38 cellular contexts compared by ENCODE assay signal in genomic region chr9:72911247-72911775, GRCh38. TPM values are rescaled to one million over a fixed set of nuclear protein-coding genes. Genes with fewer than 3 reads are reported as not detected.
A peak's percentile ranks its signal among the peaks of the same experiment; 100 is the strongest.
DNase-seq lines count a peak whose midpoint lies in the region; ATAC-seq, FAIRE-seq and TF ChIP-seq lines count a peak whose summit lies in the region.
"Had no signal": no experiment of that assay in that cellular context is flagged by ENCODE, and none has a peak within 500 bp of the region (broad histone marks: within the 10 kb centered on the region; RNA-seq: fewer than 3 reads in every experiment).

No MANE protein-coding gene starts in this region.

- peak overlapping the region; percentile 80 for H2AFZ ChIP-seq in neural progenitor cell (replicated peaks)

- H3K4me3 Mint-ChIP-seq in neural progenitor cell: no peak overlapping the region
- H3K4me3 Mint-ChIP-seq: B cell; CD14-positive monocyte; CD4-positive, alpha-beta memory T cell; CD4-positive, alpha-beta T cell; CD4-positive, CD25-positive, alpha-beta regulatory T cell; CD8-positive, alpha-beta memory T cell; CD8-positive, alpha-beta T cell had no signal

- TF ChIP-seq RAD21 in A549 (conservative IDR thresholded peaks at IDR 0.05 in 1 of 2, IDR thresholded peaks at IDR 0.05 in 1 of 2): no peak

- no peaks in the 10 kb centered on the region for H3K27me3 ChIP-seq in neural progenitor cell
- H3K27me3 ChIP-seq in testis: no peaks in the 10 kb centered on the region
- H3K27me3 ChIP-seq in tibial nerve: no peaks in the 10 kb centered on the region
- no peaks in the 10 kb centered on the region for H3K27me3 ChIP-seq in right atrium auricular region
- H3K27me3 ChIP-seq: BE2C; BLaER1; BLaER1 treated with 17β-estradiol and CSF1 and Interleukin-3, amounts not matched to agents 10 nM and 100 nM had no signal

- TF ChIP-seq EP300 in A549 (IDR thresholded peaks at IDR 0.05): no peak
- no peak for TF ChIP-seq EP300 in tibial nerve (IDR thresholded peaks at IDR 0.05)

- H3K4me1 ChIP-seq in A549: peaks cover 99% of the 10 kb centered on the region
- H3K4me1 ChIP-seq in neural progenitor cell: peaks cover 7% of the 10 kb centered on the region
- peaks cover 22% of the 10 kb centered on the region for H3K4me1 ChIP-seq in testis
- H3K4me1 ChIP-seq in tibial nerve: peaks cover 0 to 42% (median 8%) of the 10 kb centered on the region in 4 donors
- no peaks in the 10 kb centered on the region for H3K4me1 ChIP-seq in right atrium auricular region
- H3K4me1 ChIP-seq: BE2C; BLaER1; BLaER1 treated with 17β-estradiol and CSF1 and Interleukin-3, amounts not matched to agents 10 nM and 100 nM; Caco-2 had no signal

- H3K27me3 Mint-ChIP-seq in neural progenitor cell (ENCODE audit: insufficient read depth, low read depth): no peaks in the 10 kb centered on the region
- H3K27me3 Mint-ChIP-seq: CD4-positive, alpha-beta T cell had no signal

- H3K36me3 Mint-ChIP-seq in neural progenitor cell: no peaks in the 10 kb centered on the region
- H3K36me3 Mint-ChIP-seq: CD4-positive, alpha-beta memory T cell; CD4-positive, CD25-positive, alpha-beta regulatory T cell; CD8-positive, alpha-beta memory T cell; CD8-positive, alpha-beta T cell had no signal

- H3K36me3 ChIP-seq in neural progenitor cell (no peaks in the 10 kb centered on the region), testis (ENCODE audit: low read depth, missing control alignments) (no peaks in the 10 kb centered on the region), tibial nerve (peaks cover 0 to 25% (median 0%) of the 10 kb centered on the region in 3 donors), right atrium auricular region (no peaks in the 10 kb centered on the region)
- H3K36me3 ChIP-seq: BE2C; BLaER1; BLaER1 treated with 17β-estradiol and CSF1 and Interleukin-3, amounts not matched to agents 10 nM and 100 nM had no signal

- TF ChIP-seq CTCF in A549 (IDR thresholded peaks at IDR 0.05) (no peak), neural progenitor cell (IDR thresholded peaks at IDR 0.05) (no peak), testis (IDR thresholded peaks at IDR 0.05) (no peak), tibial nerve (IDR thresholded peaks at IDR 0.05) (no peak), right atrium auricular region (IDR thresholded peaks at IDR 0.05) (no peak)

- H3K4me1 Mint-ChIP-seq in neural progenitor cell: peaks cover 9% of the 10 kb centered on the region
- H3K4me1 Mint-ChIP-seq: B cell; CD4-positive, alpha-beta memory T cell; CD4-positive, CD25-positive, alpha-beta regulatory T cell; CD8-positive, alpha-beta memory T cell had no signal

- no peak overlapping the region for H3K27ac Mint-ChIP-seq in neural progenitor cell
- H3K27ac Mint-ChIP-seq: B cell; CD14-positive monocyte; CD4-positive, alpha-beta memory T cell; CD4-positive, alpha-beta T cell; CD4-positive, CD25-positive, alpha-beta regulatory T cell; CD8-positive, alpha-beta memory T cell; CD8-positive, alpha-beta T cell had no signal

- DNase-seq in A549 (ENCODE audit: low read depth in 1 of 2, low spot score in 1 of 2) (no peak), neural progenitor cell (ENCODE audit: low spot score) (no peak), testis (no peak), tibial nerve (ENCODE audit: low spot score in 2 of 2) (no peak), right atrium auricular region (ENCODE audit: low spot score) (no peak), cortex of kidney (lab: John Stamatoyannopoulos, UW) (no peak), NCI-H2227 (lab: John Stamatoyannopoulos, UW; ENCODE audit: unreplicated experiment) (no peak)
- no peak for DNase-seq in stimulated activated CD4-positive, alpha-beta T cell treated with anti-CD3 and anti-CD28 coated beads, Interleukin-4, amount 100 ng/mL, for 1 hour
- DNase-seq: 8988T; ACHN; AML-193; BE2C; C1 segment of cervical spinal cord; Caco-2; Calu3; CD4-positive, alpha-beta memory T cell; CD4-positive, alpha-beta T cell; CD4-positive, CD25-positive, alpha-beta regulatory T cell; CD8-positive, alpha-beta memory T cell; CD8-positive, alpha-beta T cell; COR-L47; DMS 273 treated with DMSO at 0.1 percent for 48 hours; DMS153; DMS53; DMS79; DMS79 treated with DMSO at 0.1 percent for 48 hours; DND-41; EL had no signal

- H3K4me2 ChIP-seq in A549 (peak overlapping the region; percentile 94), neural progenitor cell (no peak overlapping the region)
- H3K4me2 ChIP-seq: BLaER1; BLaER1 treated with 17β-estradiol and CSF1 and Interleukin-3, amounts not matched to agents 10 nM and 100 nM had no signal

- POLR2A ChIA-PET in A549 (lab: Yijun Ruan, JAX): no interaction called here

- no peaks in the 10 kb centered on the region for H3K9me3 ChIP-seq in A549
- H3K9me3 ChIP-seq in neural progenitor cell (ENCODE audit: low read depth): no peaks in the 10 kb centered on the region
- no peaks in the 10 kb centered on the region for H3K9me3 ChIP-seq in testis
- H3K9me3 ChIP-seq in tibial nerve: no peaks in the 10 kb centered on the region
- no peaks in the 10 kb centered on the region for H3K9me3 ChIP-seq in right atrium auricular region
- H3K9me3 ChIP-seq: BE2C; BLaER1; BLaER1 treated with 17β-estradiol and CSF1 and Interleukin-3, amounts not matched to agents 10 nM and 100 nM; Caco-2 had no signal

- CTCF ChIA-PET in A549 (lab: Yijun Ruan, JAX): interaction anchor here (0.6 to 2.5 kb wide), 4 partner anchors 20 to 111 kb away, joined by 3 to 12 read pairs (median 4); no protein-coding TSS in a partner anchor

- no peak for ATAC-seq in A549
- ATAC-seq: CD8-positive, alpha-beta T cell had no signal

- no peaks in the 10 kb centered on the region for H3K9me3 Mint-ChIP-seq in neural progenitor cell
- H3K9me3 Mint-ChIP-seq: CD4-positive, alpha-beta T cell; CD8-positive, alpha-beta memory T cell; CD8-positive, alpha-beta T cell had no signal

- H3K4me3 ChIP-seq in A549 (no peak overlapping the region), neural progenitor cell (no peak overlapping the region), testis (no peak overlapping the region), tibial nerve (no peak overlapping the region), right atrium auricular region (no peak overlapping the region)
- H3K4me3 ChIP-seq: BLaER1; BLaER1 treated with 17β-estradiol and CSF1 and Interleukin-3, amounts not matched to agents 10 nM and 100 nM had no signal

- H3K9ac ChIP-seq in neural progenitor cell: no peak overlapping the region
- H3K9ac ChIP-seq: BLaER1; BLaER1 treated with 17β-estradiol and CSF1 and Interleukin-3, amounts not matched to agents 10 nM and 100 nM had no signal

- intact Hi-C loops in testis (cut with DNase I; ENCODE audit: low total_unique reads): no loop called here

- peak overlapping the region; percentile 49 to 79 for H3K27ac ChIP-seq in A549
- no peak overlapping the region for H3K27ac ChIP-seq in neural progenitor cell
- H3K27ac ChIP-seq in testis: peak overlapping the region; percentile 81 to 88
- H3K27ac ChIP-seq in tibial nerve: peak overlapping the region; percentile 31 to 88 (median 72)
- H3K27ac ChIP-seq in right atrium auricular region: no peak overlapping the region
- H3K27ac ChIP-seq: 22Rv1; BLaER1; BLaER1 treated with 17β-estradiol and CSF1 and Interleukin-3, amounts not matched to agents 10 nM and 100 nM; C4-2B had no signal

- no peaks in the 10 kb centered on the region for H3F3A ChIP-seq in neural progenitor cell (ENCODE audit: low read depth)

- H4K20me1 ChIP-seq in neural progenitor cell (ENCODE audit: low read depth): no peaks in the 10 kb centered on the region
- H4K20me1 ChIP-seq: BLaER1; BLaER1 treated with 17β-estradiol and CSF1 and Interleukin-3, amounts not matched to agents 10 nM and 100 nM had no signal

- 56% methylated on average over 2 of the region's 2 CpGs for WGBS in A549 (ENCODE audit: missing lambda C conversion rate)
- 72 to 80% methylated on average over 2 of the region's 2 CpGs for WGBS in testis, 2 donors
- WGBS in tibial nerve, 2 donors: 89 to 95% methylated on average over 2 of the region's 2 CpGs

- TF ChIP-seq POLR2A in A549 (IDR thresholded peaks at IDR 0.05; ENCODE audit: low read length) (no peak), testis (IDR thresholded peaks at IDR 0.05) (no peak), tibial nerve (IDR thresholded peaks at IDR 0.05) (no peak)

- no peak for FAIRE-seq in A549 (lab: Jason Lieb, UNC)
- FAIRE-seq: A204.1, D721Med had no signal

- H3K79me2 ChIP-seq in neural progenitor cell (ENCODE audit: low read depth): no peaks in the 10 kb centered on the region

TF ChIP-seq in A549, 52 proteins besides CTCF, POLR2A, EP300 and RAD21 (continues in another document):
- TF ChIP-seq HMGXB4 (CRISPR knock-in tag; IDR thresholded peaks at IDR 0.05; ENCODE audit: borderline replicate concordance) (peak; percentile 5; the same call in 1 of the 2 replicates), EHF (CRISPR knock-in tag; IDR thresholded peaks at IDR 0.05) (peak; percentile 54; the same call in 1 of the 2 replicates), KDM1A (IDR thresholded peaks at IDR 0.05; ENCODE audit: low read depth) (no peak), HOXA7 (CRISPR knock-in tag; IDR thresholded peaks at IDR 0.05) (peak; percentile 89; the same call in 1 of the 2 replicates), HOXB5 (CRISPR knock-in tag; IDR thresholded peaks at IDR 0.05) (0 out of 2 replicates have a peak, but pooled peaks have one; percentile 21), RARB (CRISPR knock-in tag; IDR thresholded peaks at IDR 0.05) (peak; percentile 88), FOSB (CRISPR knock-in tag; IDR thresholded peaks at IDR 0.05) (0 out of 2 replicates have a peak, but pooled peaks have one; percentile 94)

RNA-seq across cellular contexts. Expression of gene ALDH1A1, which starts 41.5 kb away (rescaled TPM):
- 6,119 and 8,617 TPM in 2 replicates for polyA plus RNA-seq in A549 (2011; rRNA removed)
- polyA plus RNA-seq in A549 (2012; cell fraction: cytosol; rRNA removed): 2,623 and 3,095 TPM in 2 replicates
- polyA plus RNA-seq in A549 (2012; cell fraction: nucleus; rRNA removed): 1,463 and 2,252 TPM in 2 replicates
- 9,362 to 9,987 TPM (median 9,373 TPM) in 3 replicates for polyA plus RNA-seq in A549 (2017; fragmentation: RNase III; extraction: RNeasy Plus Mini Kit Qiagen cat#74134 plus additional on column Dnase treatment)
- polyA minus RNA-seq in A549 (2011; rRNA and poly(A)+ RNA removed): 2,553 and 2,631 TPM in 2 replicates
- total RNA-seq in neural progenitor cell (ENCODE audit: low replicate concordance): not detected in 2 replicates
- 100 to 1,000 TPM; 337 to 474 TPM for total RNA-seq in testis
- polyA plus RNA-seq in testis (ENCODE audit: insufficient read depth, low read depth, low replicate concordance): 307 TPM
- 100 to 1,000 TPM in 3 of 4 donors, 10 to 100 TPM in 1; 86.4 to 247 (median 156) TPM for total RNA-seq in tibial nerve
- 10 to 100 TPM; 24.0 to 32.2 TPM for total RNA-seq in right atrium auricular region
- total RNA-seq: A172; B cell; CD8-positive, alpha-beta T cell; Daoy had no signal
- polyA plus RNA-seq: CD4-positive, alpha-beta memory T cell; CD8-positive, alpha-beta memory T cell had no signal

Comparison
In these comparisons a context has a peak if more than half of its experiments do, and no peak if none do; other contexts are left out.
1. H3K27ac ChIP-seq: peak in A549 (2 of 2), testis (2 of 2) and tibial nerve (4 of 4); none in neural progenitor cell (single experiment) and right atrium auricular region (0 of 2).
2. RNA of gene ALDH1A1, which starts 41.5 kb away (total RNA-seq): 337 to 474 TPM in testis, 86.4 to 247 TPM in tibial nerve and 24.0 to 32.2 TPM in right atrium auricular region; not detected in neural progenitor cell; every median in the first group is over 10 times any median in the second.